ENCODE assay signal across 8 cellular contexts in the genomic region with DNA sequence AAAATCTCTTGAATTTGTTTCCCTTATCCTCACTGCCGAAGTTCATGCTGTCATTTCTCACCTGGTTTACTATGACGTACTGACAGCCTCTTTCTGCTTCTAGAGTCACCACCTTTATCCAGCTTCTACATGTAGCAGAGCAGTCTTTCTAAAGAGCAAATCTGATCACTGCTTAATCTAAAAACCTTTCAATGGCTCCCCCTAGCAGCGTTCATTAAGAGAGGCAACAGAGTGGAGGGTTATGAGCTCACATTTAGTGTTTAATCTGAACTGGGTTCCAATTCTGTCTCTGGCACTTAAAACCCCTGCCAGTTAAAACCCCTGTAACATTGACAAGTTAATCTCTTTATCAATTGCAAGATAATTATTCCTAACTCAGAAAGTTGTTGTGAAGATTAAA. TPM values are rescaled to one million over a fixed set of nuclear protein-coding genes. Genes with fewer than 3 reads are reported as not detected.
DNase-seq lines count a peak whose midpoint lies in the region; ATAC-seq and TF ChIP-seq lines count a peak whose summit lies in the region.

No MANE protein-coding gene starts in this region.

- H3K36me3 Mint-ChIP-seq in activated naive CD8-positive, alpha-beta T cell treated with anti-CD3 and anti-CD28 coated beads, Interleukin-2, amount 10 ng/mL, durations not matched to agents 7 days and 5 days, result peaks cover 2% of the 10 kb centered on the region

- peak; percentile 38 for TF ChIP-seq CTCF in neural cell (IDR thresholded peaks at IDR 0.05; ENCODE audit: poor library complexity, severe bottlenecking)

- peaks cover 5% of the 10 kb centered on the region for H3F3A ChIP-seq in neural cell (ENCODE audit: insufficient read depth, low read length, poor library complexity, severe bottlenecking)

- peak; percentile 38 for DNase-seq in stimulated activated CD4-positive, alpha-beta T cell treated with anti-CD3 and anti-CD28 coated beads, Interleukin-4, amount 100 ng/mL, for 24 hours
- no peak for DNase-seq in stimulated activated CD4-positive, alpha-beta T cell treated with anti-CD3 and anti-CD28 coated beads, Interleukin-12 subunit alpha, Interleukin-12 subunit beta, amount 100 ng/mL, for 4 hours
- DNase-seq in M059J (ENCODE audit: low read depth) (peak; percentile 62), ureter (ENCODE audit: low spot score) (no peak), left ventricle myocardium superior (no peak), OCI-M2 (lab: John Stamatoyannopoulos, UW; ENCODE audit: unreplicated experiment) (no peak)
- no peak for DNase-seq in activated naive CD8-positive, alpha-beta T cell treated with anti-CD3 and anti-CD28 coated beads, Interleukin-2, amount 10 ng/mL, durations not matched to agents 7 days and 5 days

- TF ChIP-seq EP300 in neural cell (conservative IDR thresholded peaks at IDR 0.05; ENCODE audit: poor library complexity, severe bottlenecking), result no peak

- peak; percentile 23 for ATAC-seq in activated naive CD8-positive, alpha-beta T cell treated with anti-CD3 and anti-CD28 coated beads, Interleukin-2, amount 10 ng/mL, durations not matched to agents 7 days and 5 days (ENCODE audit: low read depth)
- no peak for ATAC-seq in left ventricle myocardium superior

- no peak overlapping the region for H2AFZ ChIP-seq in neural cell (ENCODE audit: low read depth, low read length)

- no peak overlapping the region for H3K27ac ChIP-seq in neural cell (ENCODE audit: low read length)

- H3K27ac Mint-ChIP-seq in activated naive CD8-positive, alpha-beta T cell treated with anti-CD3 and anti-CD28 coated beads, Interleukin-2, amount 10 ng/mL, durations not matched to agents 7 days and 5 days, result no peak overlapping the region

- H4K20me1 ChIP-seq in neural cell (ENCODE audit: insufficient read depth), result peaks cover 5% of the 10 kb centered on the region

- H3K36me3 ChIP-seq in neural cell (ENCODE audit: insufficient read depth, low read length), result no peaks in the 10 kb centered on the region

- H3K4me1 Mint-ChIP-seq in activated naive CD8-positive, alpha-beta T cell treated with anti-CD3 and anti-CD28 coated beads, Interleukin-2, amount 10 ng/mL, durations not matched to agents 7 days and 5 days, result peaks cover 30% of the 10 kb centered on the region

- POLR2A ChIA-PET in activated naive CD8-positive, alpha-beta T cell treated with anti-CD3 and anti-CD28 coated beads, Interleukin-2, amount 10 ng/mL, durations not matched to agents 7 days and 5 days (lab: Charles Lee), result interaction anchor here (0.6 to 0.8 kb wide), 2 partner anchors 170 to 258 kb away, joined by 4 read pairs; a partner anchor contains a TSS

- no peak overlapping the region for H3K4me3 ChIP-seq in neural cell (ENCODE audit: low read length)

- no peaks in the 10 kb centered on the region for H3K27me3 Mint-ChIP-seq in activated naive CD8-positive, alpha-beta T cell treated with anti-CD3 and anti-CD28 coated beads, Interleukin-2, amount 10 ng/mL, durations not matched to agents 7 days and 5 days

- intact Hi-C loops in left ventricle myocardium superior (cut with micrococcal nuclease), result no loop called here

- H3K9me2 ChIP-seq in neural cell (ENCODE audit: insufficient read depth, low read length), result no peaks in the 10 kb centered on the region

- no peak for TF ChIP-seq RAD21 in neural cell (conservative IDR thresholded peaks at IDR 0.05)

- no peak overlapping the region for H3K9ac ChIP-seq in neural cell (ENCODE audit: low read length)

- no peak overlapping the region for H3K4me3 Mint-ChIP-seq in activated naive CD8-positive, alpha-beta T cell treated with anti-CD3 and anti-CD28 coated beads, Interleukin-2, amount 10 ng/mL, durations not matched to agents 7 days and 5 days

- H3K79me2 ChIP-seq in neural cell (replicated peaks; ENCODE audit: insufficient read depth, low read length), result peaks cover 83% of the 10 kb centered on the region

- H3K27me3 ChIP-seq in neural cell (ENCODE audit: insufficient read depth, low read depth, low read length), result no peaks in the 10 kb centered on the region

- H3K4me2 ChIP-seq in neural cell (ENCODE audit: low read length), result no peak overlapping the region

- H3K9me3 ChIP-seq in neural cell (ENCODE audit: low read length), result no peaks in the 10 kb centered on the region

- H3K9me3 Mint-ChIP-seq in activated naive CD8-positive, alpha-beta T cell treated with anti-CD3 and anti-CD28 coated beads, Interleukin-2, amount 10 ng/mL, durations not matched to agents 7 days and 5 days, result no peaks in the 10 kb centered on the region

TF ChIP-seq in neural cell, 6 proteins besides CTCF, POLR2A, EP300 and RAD21:
- TF ChIP-seq TAF1 (IDR thresholded peaks at IDR 0.05; ENCODE audit: low read depth) (no peak), SMC3 (conservative IDR thresholded peaks at IDR 0.05; ENCODE audit: poor library complexity) (peak; percentile 17)

RNA-seq across cellular contexts. Expression of a gene that starts 4.4 kb away (rescaled TPM):
- total RNA-seq in M059J (2014; rRNA removed; shearing (Covaris generic)), result 53.9 and 103 TPM in 2 replicates
- 10 to 100 TPM; 60.7 to 75.3 TPM for total RNA-seq in activated naive CD8-positive, alpha-beta T cell treated with anti-CD3 and anti-CD28 coated beads, Interleukin-2, amount 10 ng/mL, durations not matched to agents 7 days and 5 days
- polyA plus RNA-seq in neural cell, result 89.8 and 98.8 TPM in 2 replicates
- 127 and 139 TPM in 2 replicates for polyA minus RNA-seq in neural cell
- total RNA-seq in ureter (73.3 TPM), left ventricle myocardium superior (48.4 TPM)

Comparison
In these comparisons a context has a peak if more than half of its experiments do, and no peak if none do; other contexts are left out.
1. DNase-seq: peak in stimulated activated CD4-positive, alpha-beta T cell treated with anti-CD3 and anti-CD28 coated beads, Interleukin-4, amount 100 ng/mL, for 24 hours (single experiment) and M059J (single experiment); none in stimulated activated CD4-positive, alpha-beta T cell treated with anti-CD3 and anti-CD28 coated beads, Interleukin-12 subunit alpha, Interleukin-12 subunit beta, amount 100 ng/mL, for 4 hours (single experiment), activated naive CD8-positive, alpha-beta T cell treated with anti-CD3 and anti-CD28 coated beads, Interleukin-2, amount 10 ng/mL, durations not matched to agents 7 days and 5 days (single experiment), ureter (single experiment), left ventricle myocardium superior (single experiment) and OCI-M2 (single experiment).